23 cellular contexts compared by ENCODE assay signal in genomic region chr18:35521133-35521532, GRCh38.
"Had no signal": no experiment of that assay in that cellular context is flagged by ENCODE, and none has a peak within 500 bp of the region (broad histone marks: within the 10 kb centered on the region; RNA-seq: fewer than 3 reads in every experiment).

No MANE protein-coding gene starts in this region.

- H3K4me3 Mint-ChIP-seq: IgD-negative memory B cell had no signal

- H3K4me2 ChIP-seq: KMS-11, SK-N-SH had no signal

- ATAC-seq: K562, Panc1, PC-3 had no signal

- H3K9me3 ChIP-seq: SK-N-SH had no signal

- H3K27ac ChIP-seq: KMS-11, RWPE1 had no signal

- H3K27ac Mint-ChIP-seq: IgD-negative memory B cell had no signal

- H3K4me3 ChIP-seq: K562 had no signal

- DNase-seq: Kasumi-1; MM.1S; NCI-H1092 treated with DMSO at 0.1 percent for 48 hours; NCI-H1436; NCI-H1694 treated with DMSO at 0.1 percent for 48 hours; NCI-H1930; NCI-H2081; NCI-H2107; NCI-H2227 treated with DMSO at 0.1 percent for 48 hours; NCI-H510A; NCI-H524 treated with DMSO at 0.1 percent for 48 hours; NCI-H69; NCI-H774; NK-92 treated with Interleukin-12 subunit alpha and Interleukin-12 subunit beta, amount 100 ng/mL, for 24 hours; PC-3; SHP77; SK-N-SH; SW 1271 had no signal

- H3K9me2 ChIP-seq: SK-N-SH had no signal
